ENCODE assay signal across 1 cellular context in the genomic region with DNA sequence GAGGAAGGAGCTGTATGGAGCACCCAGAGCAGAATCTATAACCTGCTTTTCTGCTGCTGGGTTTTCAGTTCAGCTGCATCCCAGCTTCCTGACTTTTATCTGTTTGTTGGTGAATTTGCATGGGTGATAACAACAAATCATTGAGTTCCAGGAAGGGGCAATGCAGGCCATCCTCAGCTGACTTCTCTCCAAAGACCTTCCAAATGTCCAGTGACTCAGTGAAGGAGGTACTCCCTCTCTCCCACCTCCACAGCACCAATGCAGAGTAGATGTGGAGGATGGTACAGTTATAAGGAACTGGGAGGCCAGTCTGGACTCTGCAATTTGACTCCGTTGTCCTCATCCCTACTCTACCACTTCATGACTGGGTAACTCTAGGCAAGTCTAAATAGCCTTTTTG.
TF ChIP-seq lines count a peak whose summit lies in the region.

No MANE protein-coding gene starts in this region.

TF ChIP-seq in GM23338, 12 proteins besides CTCF, POLR2A, EP300 and RAD21 (continued from another document):
- TF ChIP-seq REST (IDR thresholded peaks at IDR 0.05; ENCODE audit: unreplicated experiment), result no peak
- TF ChIP-seq EZH2phosphoT487 (IDR thresholded peaks at IDR 0.05; ENCODE audit: unreplicated experiment), result no peak
- TF ChIP-seq NANOG (IDR thresholded peaks at IDR 0.05; ENCODE audit: borderline replicate concordance), result no peak
- no peak for TF ChIP-seq JUNB (IDR thresholded peaks at IDR 0.05; ENCODE audit: unreplicated experiment)
- no peak for TF ChIP-seq STAT1 (IDR thresholded peaks at IDR 0.05; ENCODE audit: unreplicated experiment)
- TF ChIP-seq POLR2AphosphoS5 (IDR thresholded peaks at IDR 0.05; ENCODE audit: low read depth), result no peak
TF ChIP-seq in GM23338: peak in this region for 0.
